Comparison of ENCODE assay signal across 13 cellular contexts in the genomic region with DNA sequence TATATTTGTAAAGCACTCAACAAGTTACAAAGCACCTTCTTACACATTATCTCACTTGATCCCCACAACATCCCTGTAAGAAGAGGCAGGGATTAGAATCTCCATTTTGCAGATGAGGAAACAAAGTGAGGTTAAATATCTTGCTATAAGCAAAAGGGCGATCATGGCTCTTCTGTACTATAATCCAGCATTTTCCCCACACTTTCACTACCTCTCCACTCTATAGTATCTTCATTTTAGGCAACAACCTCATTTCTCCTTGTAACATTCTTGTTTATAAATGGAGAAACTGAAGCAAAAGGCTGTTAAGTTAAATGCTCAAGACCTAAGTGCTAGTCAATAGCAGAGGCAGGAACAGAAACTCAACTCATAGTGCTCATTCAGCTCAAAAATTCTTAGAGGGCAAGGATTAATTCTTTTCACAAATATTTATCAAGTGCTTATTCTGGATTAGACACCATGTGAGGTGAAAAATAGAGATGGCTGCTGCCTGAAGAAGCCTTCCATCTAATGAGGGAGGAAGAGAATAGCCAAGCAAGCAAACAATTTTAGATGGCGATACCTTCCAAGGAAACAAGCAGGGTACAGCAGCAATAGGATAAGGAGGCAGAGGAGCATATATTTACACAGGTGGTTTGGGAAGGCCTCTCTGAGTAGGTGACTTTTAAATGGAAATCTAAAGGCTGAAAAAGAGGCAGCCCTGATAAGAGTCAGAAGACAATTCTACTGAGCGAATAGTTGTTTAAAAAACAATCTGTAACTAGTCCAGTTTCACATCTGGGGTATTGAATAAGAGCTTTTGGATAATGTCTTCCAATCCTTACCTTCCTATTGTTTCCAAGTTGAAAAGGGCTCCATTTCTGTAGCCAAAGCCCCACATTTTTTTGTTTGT. TPM values are rescaled to one million over a fixed set of nuclear protein-coding genes. Genes with fewer than 3 reads are reported as not detected.
DNase-seq lines count a peak whose midpoint lies in the region; ATAC-seq, FAIRE-seq and TF ChIP-seq lines count a peak whose summit lies in the region.
"Had no signal": no experiment of that assay in that cellular context is flagged by ENCODE, and none has a peak within 500 bp of the region (broad histone marks: within the 10 kb centered on the region; RNA-seq: fewer than 3 reads in every experiment).

No MANE protein-coding gene starts in this region.

- H3K4me1 Mint-ChIP-seq in activated CD8-positive, alpha-beta T cell treated with anti-CD3 and anti-CD28 coated beads, Interleukin-2, amount 10 ng/mL, durations not matched to agents 7 days and 5 days (ENCODE audit: low read depth): peaks cover 10% of the 10 kb centered on the region

- H3K4me3 ChIP-seq in HUES64 (ENCODE audit: low read length): peak overlapping the region; percentile 13; the same call in 1 of the 2 replicates
- H3K4me3 ChIP-seq in bronchial epithelial cell (ENCODE audit: low read depth, low read length): peak overlapping the region; percentile 92
- H3K4me3 ChIP-seq in right lobe of liver: peak overlapping the region in 2 of 3 donors; percentile 76 to 78
- peak overlapping the region; percentile 89 for H3K4me3 ChIP-seq in smooth muscle cell

- ATAC-seq in right lobe of liver (no peak), GM21515 (IDR thresholded peaks at IDR 0.05; ENCODE audit: unreplicated experiment) (no peak)
- no peak for ATAC-seq in activated CD8-positive, alpha-beta T cell treated with anti-CD3 and anti-CD28 coated beads, Interleukin-2, amount 10 ng/mL, durations not matched to agents 7 days and 5 days
- ATAC-seq: naive thymus-derived CD4-positive, alpha-beta T cell had no signal

- H3K27ac Mint-ChIP-seq in activated CD8-positive, alpha-beta T cell treated with anti-CD3 and anti-CD28 coated beads, Interleukin-2, amount 10 ng/mL, durations not matched to agents 7 days and 5 days: no peak overlapping the region
- H3K27ac Mint-ChIP-seq: naive thymus-derived CD4-positive, alpha-beta T cell had no signal

- peak overlapping the region; percentile 94 for H3K4me2 ChIP-seq in smooth muscle cell
- H3K4me2 ChIP-seq: KMS-11 had no signal

- no peak overlapping the region for H3K4me3 Mint-ChIP-seq in activated CD8-positive, alpha-beta T cell treated with anti-CD3 and anti-CD28 coated beads, Interleukin-2, amount 10 ng/mL, durations not matched to agents 7 days and 5 days
- H3K4me3 Mint-ChIP-seq: naive thymus-derived CD4-positive, alpha-beta T cell had no signal

- FAIRE-seq in bronchial epithelial cell (lab: Jason Lieb, UNC): no peak
- FAIRE-seq: GM12892 had no signal

- H4K20me1 ChIP-seq in smooth muscle cell (ENCODE audit: low read depth): peaks cover 84% of the 10 kb centered on the region

- peaks cover 84% of the 10 kb centered on the region for H3K79me2 ChIP-seq in smooth muscle cell (ENCODE audit: low read depth)

- no peaks in the 10 kb centered on the region for H3K36me3 ChIP-seq in HUES64 (ENCODE audit: insufficient read depth, low read length)
- H3K36me3 ChIP-seq in bronchial epithelial cell (ENCODE audit: control insufficient read depth, insufficient read depth, low read length): peaks cover 9% of the 10 kb centered on the region
- peaks cover 0 to 61% (median 8%) of the 10 kb centered on the region in 4 donors for H3K36me3 ChIP-seq in right lobe of liver
- H3K36me3 ChIP-seq in smooth muscle cell (ENCODE audit: low read depth): no peaks in the 10 kb centered on the region

- H3K36me3 Mint-ChIP-seq in activated CD8-positive, alpha-beta T cell treated with anti-CD3 and anti-CD28 coated beads, Interleukin-2, amount 10 ng/mL, durations not matched to agents 7 days and 5 days (ENCODE audit: low read depth): no peaks in the 10 kb centered on the region

- intact Hi-C loops in right lobe of liver (cut with DNase I): no loop called here

- peaks cover 57% of the 10 kb centered on the region for H3K27me3 Mint-ChIP-seq in activated CD8-positive, alpha-beta T cell treated with anti-CD3 and anti-CD28 coated beads, Interleukin-2, amount 10 ng/mL, durations not matched to agents 7 days and 5 days (ENCODE audit: low read depth)

- TF ChIP-seq CTCF in bronchial epithelial cell (IDR thresholded peaks at IDR 0.05; ENCODE audit: insufficient read depth, low read length, severe bottlenecking) (no peak), right lobe of liver (IDR thresholded peaks at IDR 0.05) (no peak), smooth muscle cell (IDR thresholded peaks at IDR 0.05; ENCODE audit: borderline replicate concordance, insufficient read depth, poor library complexity, severe bottlenecking) (no peak)

- H3K9ac ChIP-seq in HUES64 (ENCODE audit: low read depth, low read length) (no peak overlapping the region), smooth muscle cell (ENCODE audit: low read depth) (peak overlapping the region; percentile 90)
- H3K9ac ChIP-seq: KMS-11 had no signal

- POLR2A ChIA-PET in activated CD8-positive, alpha-beta T cell treated with anti-CD3 and anti-CD28 coated beads, Interleukin-2, amount 10 ng/mL, durations not matched to agents 7 days and 5 days (lab: Charles Lee): no interaction called here

- H3K9me3 Mint-ChIP-seq in activated CD8-positive, alpha-beta T cell treated with anti-CD3 and anti-CD28 coated beads, Interleukin-2, amount 10 ng/mL, durations not matched to agents 7 days and 5 days (ENCODE audit: insufficient read depth): no peaks in the 10 kb centered on the region

- CTCF ChIA-PET in activated CD8-positive, alpha-beta T cell treated with anti-CD3 and anti-CD28 coated beads, Interleukin-2, amount 10 ng/mL, durations not matched to agents 7 days and 5 days (lab: Charles Lee): interaction anchor here (1.5 kb wide), 1 partner anchor 40 kb away, joined by 5 read pairs; no protein-coding TSS in a partner anchor

- H3F3A ChIP-seq in smooth muscle cell (ENCODE audit: low read depth): peaks cover 36% of the 10 kb centered on the region

- 92% methylated on average over 3 of the region's 3 CpGs for WGBS in HUES64
- 40% methylated on average over 3 of the region's 3 CpGs for WGBS in right lobe of liver (ENCODE audit: insufficient coverage, low coverage, low lambda C conversion rate, missing lambda C conversion rate)
- WGBS in smooth muscle cell (ENCODE audit: low lambda C conversion rate): 77% methylated on average over 3 of the region's 3 CpGs

- peaks cover 80% of the 10 kb centered on the region for H3K4me1 ChIP-seq in HUES64 (ENCODE audit: insufficient read depth, low read length)
- peaks cover 0 to 38% (median 6%) of the 10 kb centered on the region in 4 donors for H3K4me1 ChIP-seq in right lobe of liver
- H3K4me1 ChIP-seq in smooth muscle cell (ENCODE audit: low read depth): peaks cover 82% of the 10 kb centered on the region

- no peak overlapping the region for H2AFZ ChIP-seq in smooth muscle cell (ENCODE audit: low read depth)

- H3K27me3 ChIP-seq in HUES64 (ENCODE audit: insufficient read depth, low read length): peaks cover 10% of the 10 kb centered on the region
- H3K27me3 ChIP-seq in bronchial epithelial cell (ENCODE audit: control insufficient read depth, insufficient read depth, low read length): no peaks in the 10 kb centered on the region
- no peaks in the 10 kb centered on the region for H3K27me3 ChIP-seq in right lobe of liver
- H3K27me3 ChIP-seq in smooth muscle cell (ENCODE audit: low read depth): no peaks in the 10 kb centered on the region

- no peak for TF ChIP-seq POLR2A in right lobe of liver (IDR thresholded peaks at IDR 0.05)

- H3K9me3 ChIP-seq in HUES64 (ENCODE audit: insufficient read depth, low read depth, low read length) (no peaks in the 10 kb centered on the region), right lobe of liver (no peaks in the 10 kb centered on the region), smooth muscle cell (replicated peaks; ENCODE audit: low read depth) (no peaks in the 10 kb centered on the region)

- H3K27ac ChIP-seq in HUES64 (ENCODE audit: low read depth, low read length): no peak overlapping the region
- peak overlapping the region; percentile 40 to 100 (median 100) for H3K27ac ChIP-seq in right lobe of liver
- H3K27ac ChIP-seq in smooth muscle cell (ENCODE audit: low read depth): peak overlapping the region; percentile 93
- H3K27ac ChIP-seq: KMS-11 had no signal

- DNase-seq in bronchial epithelial cell (ENCODE audit: low read depth) (no peak), right lobe of liver (no peak), smooth muscle cell (lab: John Stamatoyannopoulos, UW; ENCODE audit: unreplicated experiment) (no peak), midbrain (lab: John Stamatoyannopoulos, UW) (no peak), NCI-H1436 treated with DMSO at 0.1 percent for 48 hours (lab: John Stamatoyannopoulos, UW) (no peak)
- no peak for DNase-seq in activated CD8-positive, alpha-beta T cell treated with anti-CD3 and anti-CD28 coated beads, Interleukin-2, amount 10 ng/mL, durations not matched to agents 7 days and 5 days
- DNase-seq: glutamatergic neuron; naive thymus-derived CD4-positive, alpha-beta T cell; NCI-H345 had no signal

RNA-seq across cellular contexts. Expression of gene ERRFI1, which starts 3.5 kb away (rescaled TPM):
- polyA plus RNA-seq in HUES64 (2013, experiment 1 of 2): 31.2 TPM
- 30.6 TPM for polyA plus RNA-seq in HUES64 (2013, experiment 2 of 2)
- total RNA-seq in bronchial epithelial cell (126 and 175 TPM in 2 replicates), right lobe of liver (100 to 1,000 TPM; 109 to 539 (median 214) TPM), smooth muscle cell (172 and 184 TPM in 2 replicates)
- 81.6 and 90.9 TPM in 2 replicates for polyA plus RNA-seq in smooth muscle cell
- under 1 TPM in 1 of 2 experiments, not detected in 1; 0.21 TPM for total RNA-seq in activated CD8-positive, alpha-beta T cell treated with anti-CD3 and anti-CD28 coated beads, Interleukin-2, amount 10 ng/mL, durations not matched to agents 7 days and 5 days

Comparison
In these comparisons a context has a peak if more than half of its experiments do, and no peak if none do; other contexts are left out.
1. H3K4me3 ChIP-seq: peak in every context shown above with its lines; median percentile 92 in bronchial epithelial cell; 89 in smooth muscle cell; 77 in right lobe of liver; 13 in HUES64.
2. RNA of gene ERRFI1, which starts 3.5 kb away (total RNA-seq): 109 to 539 TPM in right lobe of liver, 172 to 184 TPM in smooth muscle cell and 126 to 175 TPM in bronchial epithelial cell; 0.21 TPM in activated CD8-positive, alpha-beta T cell treated with anti-CD3 and anti-CD28 coated beads, Interleukin-2, amount 10 ng/mL, durations not matched to agents 7 days and 5 days; every median in the first group is over 10 times any median in the second.